Comparison of ENCODE assay signal across 22 cellular contexts in the genomic region with DNA sequence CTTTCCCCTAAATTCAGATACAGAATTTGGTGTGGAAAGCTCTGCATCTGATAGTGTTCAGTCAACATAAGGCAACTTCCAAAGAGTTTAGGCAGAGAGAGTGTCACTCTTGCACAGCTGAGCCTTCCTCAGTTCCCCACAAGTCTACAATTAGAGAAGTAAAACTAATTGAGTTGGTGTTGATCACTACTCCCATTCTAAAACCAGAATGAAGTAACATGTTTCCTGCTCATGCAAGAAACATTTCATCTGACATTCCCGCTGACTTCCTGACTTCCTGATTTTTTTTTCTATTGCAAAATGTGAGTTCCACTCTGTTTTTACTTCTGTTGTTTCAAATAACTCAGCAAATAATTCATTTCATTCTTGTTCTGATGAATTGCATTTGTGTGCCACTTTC.
DNase-seq lines count a peak whose midpoint lies in the region; ATAC-seq and TF ChIP-seq lines count a peak whose summit lies in the region.
"Had no signal": no experiment of that assay in that cellular context is flagged by ENCODE, and none has a peak within 500 bp of the region (broad histone marks: within the 10 kb centered on the region; RNA-seq: fewer than 3 reads in every experiment).

No MANE protein-coding gene starts in this region.

- TF ChIP-seq CTCF in lower lobe of right lung (IDR thresholded peaks at IDR 0.05) (no peak), stomach (IDR thresholded peaks at IDR 0.05) (no peak)

- intact Hi-C loops in lower lobe of right lung (cut with DNase I) (no loop called here), stomach (cut with DNase I; ENCODE audit: low total_unique reads) (no loop called here)

- H3K9me3 ChIP-seq in BLaER1 treated with 17β-estradiol and CSF1 and Interleukin-3, amounts not matched to agents 10 nM and 100 nM (replicated peaks in 1 of 11): peaks cover 0 to 27% (median 0%) of the 10 kb centered on the region in 11 experiments; a peak in 4 of 22 replicates
- no peaks in the 10 kb centered on the region for H3K9me3 ChIP-seq in lower lobe of right lung
- no peaks in the 10 kb centered on the region for H3K9me3 ChIP-seq in stomach
- H3K9me3 ChIP-seq: heart right ventricle, SJCRH30, thyroid gland had no signal

- H3K4me2 ChIP-seq in BLaER1 treated with 17β-estradiol and CSF1 and Interleukin-3, amounts not matched to agents 10 nM and 100 nM: peak overlapping the region in 7 of 11 experiments; percentile 26 to 88 (median 76); a peak in 15 of 22 replicates

- H3K4me3 ChIP-seq in BLaER1 treated with 17β-estradiol and CSF1 and Interleukin-3, amounts not matched to agents 10 nM and 100 nM: 0 out of 20 replicates have a peak overlapping the region, but pooled peaks of 1 of the 10 experiments have one; percentile 7
- H3K4me3 ChIP-seq in lower lobe of right lung: no peak overlapping the region
- H3K4me3 ChIP-seq in stomach: no peak overlapping the region
- H3K4me3 ChIP-seq: cardiac muscle cell, heart right ventricle, SJCRH30, thyroid gland had no signal

- H3K4me1 ChIP-seq in BLaER1 treated with 17β-estradiol and CSF1 and Interleukin-3, amounts not matched to agents 10 nM and 100 nM: peaks cover 0 to 47% (median 19%) of the 10 kb centered on the region in 10 experiments; a peak in 13 of 20 replicates
- peaks cover 8% of the 10 kb centered on the region for H3K4me1 ChIP-seq in lower lobe of right lung
- no peaks in the 10 kb centered on the region for H3K4me1 ChIP-seq in stomach
- H3K4me1 ChIP-seq: foreskin keratinocyte, SJCRH30 had no signal

- no peaks in the 10 kb centered on the region for H3K36me3 ChIP-seq in BLaER1 treated with 17β-estradiol and CSF1 and Interleukin-3, amounts not matched to agents 10 nM and 100 nM
- no peaks in the 10 kb centered on the region for H3K36me3 ChIP-seq in lower lobe of right lung
- H3K36me3 ChIP-seq in stomach: no peaks in the 10 kb centered on the region
- H3K36me3 ChIP-seq: cardiac muscle cell, heart right ventricle, SJCRH30, thyroid gland had no signal

- in situ Hi-C loops in KBM-7 (cut with MboI; ENCODE audit: low pct_unique_long_range_greater_than_20kb, low sequenced_read_pairs): no loop called here

- H3K9ac ChIP-seq in BLaER1 treated with 17β-estradiol and CSF1 and Interleukin-3, amounts not matched to agents 10 nM and 100 nM: peak overlapping the region in 5 of 11 experiments; percentile 2 to 56 (median 20); a peak in 4 of 22 replicates

- H3K27ac ChIP-seq in BLaER1 treated with 17β-estradiol and CSF1 and Interleukin-3, amounts not matched to agents 10 nM and 100 nM: peak overlapping the region in 8 of 11 experiments; percentile 23 to 85 (median 64); a peak in 13 of 22 replicates
- H3K27ac ChIP-seq in lower lobe of right lung (no peak overlapping the region), stomach (no peak overlapping the region)
- H3K27ac ChIP-seq: cardiac muscle cell, foreskin keratinocyte, SJCRH30, thyroid gland had no signal

- no peak for TF ChIP-seq POLR2A in stomach (IDR thresholded peaks at IDR 0.05)

- no peaks in the 10 kb centered on the region for H3K27me3 ChIP-seq in BLaER1 treated with 17β-estradiol and CSF1 and Interleukin-3, amounts not matched to agents 10 nM and 100 nM
- H3K27me3 ChIP-seq in lower lobe of right lung (ENCODE audit: low read depth) (no peaks in the 10 kb centered on the region), stomach (no peaks in the 10 kb centered on the region)
- H3K27me3 ChIP-seq: cardiac muscle cell, foreskin keratinocyte, heart right ventricle, SJCRH30, thyroid gland had no signal

- ATAC-seq in lower lobe of right lung (peak; percentile 64 to 75), GM21390 (IDR thresholded peaks at IDR 0.05; ENCODE audit: unreplicated experiment) (no peak)
- ATAC-seq: effector memory CD8-positive, alpha-beta T cell; foreskin keratinocyte; Panc1 had no signal

- H4K20me1 ChIP-seq in BLaER1 treated with 17β-estradiol and CSF1 and Interleukin-3, amounts not matched to agents 10 nM and 100 nM: no peaks in the 10 kb centered on the region

- DNase-seq in KBM-7 (peak; percentile 5), OCI-M1 (lab: John Stamatoyannopoulos, UW) (peak; percentile 33), lower lobe of right lung (no peak), stomach (no peak), DMS 273 treated with DMSO at 0.1 percent for 48 hours (lab: John Stamatoyannopoulos, UW) (no peak)
- DNase-seq: activated CD4-positive, alpha-beta memory T cell treated with anti-CD3 and anti-CD28 coated beads, Interleukin-2, amount 10 ng/mL, durations not matched to agents 7 days and 5 days; activated CD4-positive, alpha-beta T cell treated with anti-CD3 and anti-CD28 coated beads for 1 hour; activated CD8-positive, alpha-beta memory T cell treated with anti-CD3 and anti-CD28 coated beads, Interleukin-2, amount 50 U/mL, for 48 hours; activated naive CD4-positive, alpha-beta T cell treated with anti-CD3 and anti-CD28 coated beads, Interleukin-2, amount 10 ng/mL, durations not matched to agents 7 days and 5 days; cortex of kidney; effector memory CD8-positive, alpha-beta T cell; foreskin keratinocyte; H7; heart right ventricle; MM.1S; NCI-H446 treated with DMSO at 0.1 percent for 48 hours; SJCRH30; thyroid gland had no signal

- TF ChIP-seq EP300 in stomach (IDR thresholded peaks at IDR 0.05): no peak

- 46 to 73% (median 55%) methylated on average over 1 of the region's 1 CpG for WGBS in stomach, 5 donors

Comparison
In these comparisons a context has a peak if more than half of its experiments do, and no peak if none do; other contexts are left out.
1. H3K27ac ChIP-seq: peak in BLaER1 treated with 17β-estradiol and CSF1 and Interleukin-3, amounts not matched to agents 10 nM and 100 nM (8 of 11); none in lower lobe of right lung (single experiment) and stomach (0 of 5).
2. DNase-seq: peak in KBM-7 (single experiment) and OCI-M1 (single experiment); none in lower lobe of right lung (single experiment), stomach (single experiment) and DMS 273 treated with DMSO at 0.1 percent for 48 hours (single experiment).